27 cellular contexts compared by ENCODE assay signal in the genomic region with DNA sequence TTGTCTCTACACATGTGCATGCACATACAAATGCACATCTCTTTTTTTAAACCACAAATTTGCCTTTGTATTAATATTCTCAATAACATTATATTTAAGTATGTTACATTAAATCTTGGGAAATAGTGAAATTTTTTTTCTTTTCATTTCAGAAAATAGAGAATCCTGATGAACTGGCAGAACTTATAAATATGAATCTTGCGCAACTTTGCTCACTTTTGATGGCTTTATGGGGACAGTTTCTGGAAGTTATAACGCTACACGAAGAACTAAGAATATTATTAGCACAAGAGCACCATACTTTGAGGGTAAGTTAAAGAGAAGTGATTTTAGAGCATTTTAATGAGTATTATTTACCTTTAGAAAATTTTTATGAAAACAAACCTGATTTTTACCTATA.
"Had no signal": no experiment of that assay in that cellular context is flagged by ENCODE, and none has a peak within 500 bp of the region (broad histone marks: within the 10 kb centered on the region; RNA-seq: fewer than 3 reads in every experiment).

No MANE protein-coding gene starts in this region.

- H3K27me3 Mint-ChIP-seq: naive B cell; naive thymus-derived CD8-positive, alpha-beta T cell had no signal

- H3K4me1 Mint-ChIP-seq: mesothelial cell of epicardium; naive B cell; naive thymus-derived CD8-positive, alpha-beta T cell had no signal

- FAIRE-seq: colon, keratinocyte had no signal

- DNase-seq: dermis blood vessel endothelial cell; dorsolateral prefrontal cortex; effector CD4-positive, alpha-beta T cell; effector memory CD4-positive, alpha-beta T cell; erythroblast; esophagus squamous epithelium; foreskin fibroblast; foreskin melanocyte; gastrocnemius medialis; glutamatergic neuron; head of caudate nucleus; heart right ventricle; hippocampal formation; left cardiac atrium; left lung; left ventricle myocardium superior; lower lobe of right lung; mesenchymal stem cell; mucosa of descending colon; naive B cell; naive thymus-derived CD8-positive, alpha-beta T cell had no signal

- H3K27me3 ChIP-seq: dorsolateral prefrontal cortex, esophagus squamous epithelium, gastrocnemius medialis, heart right ventricle, left lung had no signal

- H3K4me3 ChIP-seq: coronary artery, dorsolateral prefrontal cortex, esophagus squamous epithelium, gastrocnemius medialis, heart right ventricle, left lung, lower lobe of right lung, mucosa of descending colon had no signal

- H3K27ac ChIP-seq: coronary artery, dorsolateral prefrontal cortex, epithelial cell of prostate, esophagus squamous epithelium, gastrocnemius medialis, heart right ventricle, left lung, lower lobe of right lung had no signal

- ATAC-seq: esophagus mucosa; gastrocnemius medialis; heart right ventricle; left cardiac atrium; left lung; left ventricle myocardium superior; lower lobe of right lung; mucosa of descending colon; naive thymus-derived CD8-positive, alpha-beta T cell had no signal

- H3K4me1 ChIP-seq: esophagus squamous epithelium, gastrocnemius medialis, heart right ventricle, left lung, lower lobe of right lung had no signal

- H3K27ac Mint-ChIP-seq: mesothelial cell of epicardium; naive B cell; naive thymus-derived CD8-positive, alpha-beta T cell had no signal

- H3K4me3 Mint-ChIP-seq: mesothelial cell of epicardium; naive B cell; naive thymus-derived CD8-positive, alpha-beta T cell had no signal
